ENCODE assay signal across 16 cellular contexts in the genomic region with DNA sequence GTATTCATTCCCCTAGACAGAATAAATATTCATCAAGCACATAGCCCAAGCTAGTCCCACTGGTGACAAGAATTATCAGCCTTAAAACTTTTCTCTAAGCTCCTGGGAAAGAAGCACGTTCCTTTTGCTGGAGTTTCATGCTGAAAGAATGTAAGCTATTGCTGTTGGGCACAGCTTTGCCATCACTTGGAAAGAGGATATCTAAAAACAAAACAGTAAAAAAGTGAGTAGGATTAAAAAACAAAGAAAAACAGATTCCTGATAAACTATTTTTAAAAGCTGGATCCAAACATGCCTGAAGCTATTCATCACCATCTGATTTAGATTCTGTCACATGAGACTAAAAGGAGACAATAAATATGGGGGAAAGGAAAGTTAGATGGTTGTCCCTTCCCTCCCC.
DNase-seq lines count a peak whose midpoint lies in the region; ATAC-seq and TF ChIP-seq lines count a peak whose summit lies in the region.
"Had no signal": no experiment of that assay in that cellular context is flagged by ENCODE, and none has a peak within 500 bp of the region (broad histone marks: within the 10 kb centered on the region; RNA-seq: fewer than 3 reads in every experiment).

No MANE protein-coding gene starts in this region.

- H3K4me1 ChIP-seq in ascending aorta (peaks cover 9 to 19% of the 10 kb centered on the region in 2 donors), thoracic aorta (ENCODE audit: control insufficient read depth in 1 of 2, low read depth in 2 of 2) (peaks cover 38 to 44% of the 10 kb centered on the region in 2 donors)
- H3K4me1 ChIP-seq: right atrium auricular region, upper lobe of left lung had no signal

- intact Hi-C loops in ascending aorta (cut with DNase I), result loop anchor here (5.0 to 10.0 kb wide), 4 partner anchors 54 to 1596 kb away; no protein-coding TSS in a partner anchor

- H3K27me3 ChIP-seq in ascending aorta, result no peaks in the 10 kb centered on the region
- H3K27me3 ChIP-seq in thoracic aorta (replicated peaks; ENCODE audit: insufficient read depth), result no peaks in the 10 kb centered on the region
- H3K27me3 ChIP-seq in WERI-Rb-1 (ENCODE audit: insufficient read depth, low read depth, severe bottlenecking), result no peaks in the 10 kb centered on the region
- H3K27me3 ChIP-seq: right atrium auricular region, upper lobe of left lung had no signal

- DNase-seq in HCEC 1CT (peak; percentile 48), ascending aorta (ENCODE audit: low spot score in 2 of 2) (no peak), foreskin melanocyte (peak; percentile 7), thoracic aorta (ENCODE audit: low spot score) (no peak), WERI-Rb-1 (no peak), NCI-H526 treated with DMSO at 0.1 percent for 48 hours (lab: John Stamatoyannopoulos, UW) (no peak)
- DNase-seq in stimulated activated CD4-positive, alpha-beta T cell treated with anti-CD3 and anti-CD28 coated beads, Interleukin-4, amount 100 ng/mL, for 1 hour, result no peak
- DNase-seq: activated CD8-positive, alpha-beta T cell treated with anti-CD3 and anti-CD28 coated beads, Interleukin-2, amount 10 ng/mL, durations not matched to agents 7 days and 5 days; Calu3; natural killer cell; NCI-H1048; NCI-H2171 treated with DMSO at 0.1 percent for 48 hours; upper lobe of left lung had no signal

- peak overlapping the region; percentile 35 to 74 for H3K27ac ChIP-seq in ascending aorta
- peak overlapping the region; percentile 61 to 78 for H3K27ac ChIP-seq in thoracic aorta
- H3K27ac ChIP-seq in WERI-Rb-1, result no peak overlapping the region
- H3K27ac ChIP-seq: right atrium auricular region, upper lobe of left lung had no signal

- ATAC-seq in thoracic aorta (ENCODE audit: insufficient number of reproducible peaks, low FRiP score, low read depth), result peak; percentile 67
- no peak for ATAC-seq in HG03280 (IDR thresholded peaks at IDR 0.05; ENCODE audit: unreplicated experiment)
- ATAC-seq: activated CD8-positive, alpha-beta T cell treated with anti-CD3 and anti-CD28 coated beads, Interleukin-2, amount 10 ng/mL, durations not matched to agents 7 days and 5 days; natural killer cell; stimulated activated memory B cell treated with anti-CD40 and anti-IgM and Interleukin-4, amounts not matched to agents 10 μg/mL and 1 μg/mL and 100 μg/mL, for 72 hours had no signal

- TF ChIP-seq CTCF in ascending aorta (IDR thresholded peaks at IDR 0.05), result no peak
- TF ChIP-seq CTCF in thoracic aorta (IDR thresholded peaks at IDR 0.05), result no peak
- TF ChIP-seq CTCF in WERI-Rb-1 (IDR thresholded peaks at IDR 0.05; ENCODE audit: low read depth, low read length), result no peak

- H3K9me3 ChIP-seq in ascending aorta, result no peaks in the 10 kb centered on the region
- no peaks in the 10 kb centered on the region for H3K9me3 ChIP-seq in thoracic aorta
- no peaks in the 10 kb centered on the region for H3K9me3 ChIP-seq in WERI-Rb-1 (ENCODE audit: severe bottlenecking)
- H3K9me3 ChIP-seq: right atrium auricular region, upper lobe of left lung had no signal

- no peaks in the 10 kb centered on the region for H3K36me3 ChIP-seq in ascending aorta
- no peaks in the 10 kb centered on the region for H3K36me3 ChIP-seq in thoracic aorta
- no peaks in the 10 kb centered on the region for H3K36me3 ChIP-seq in WERI-Rb-1
- H3K36me3 ChIP-seq: right atrium auricular region, upper lobe of left lung had no signal

- H3K4me3 ChIP-seq in ascending aorta (no peak overlapping the region), thoracic aorta (peak overlapping the region; percentile 12), WERI-Rb-1 (ENCODE audit: low read depth, low read length) (no peak overlapping the region)
- H3K4me3 ChIP-seq: right atrium auricular region, upper lobe of left lung had no signal

Comparison
In these comparisons a context has a peak if more than half of its experiments do, and no peak if none do; other contexts are left out.
1. DNase-seq: peak in HCEC 1CT (single experiment) and foreskin melanocyte (single experiment); none in ascending aorta (0 of 2), thoracic aorta (single experiment), WERI-Rb-1 (single experiment), NCI-H526 treated with DMSO at 0.1 percent for 48 hours (single experiment) and stimulated activated CD4-positive, alpha-beta T cell treated with anti-CD3 and anti-CD28 coated beads, Interleukin-4, amount 100 ng/mL, for 1 hour (single experiment).